11 cellular contexts compared by ENCODE assay signal in genomic region chr7:128351296-128352123, GRCh38. TPM values are rescaled to one million over a fixed set of nuclear protein-coding genes. Genes with fewer than 3 reads are reported as not detected.
DNase-seq lines count a peak whose midpoint lies in the region; ATAC-seq and TF ChIP-seq lines count a peak whose summit lies in the region.
"Had no signal": no experiment of that assay in that cellular context is flagged by ENCODE, and none has a peak within 500 bp of the region (broad histone marks: within the 10 kb centered on the region; RNA-seq: fewer than 3 reads in every experiment).

No MANE protein-coding gene starts in this region.

- H3K36me3 Mint-ChIP-seq in naive B cell, result peaks cover 0 to 10% of the 10 kb centered on the region in 2 donors

- DNase-seq in stimulated activated CD4-positive, alpha-beta T cell treated with anti-CD3 and anti-CD28 coated beads, Interleukin-4, amount 100 ng/mL, for 1 hour, result peak; percentile 18
- DNase-seq in stimulated activated CD4-positive, alpha-beta T cell treated with anti-CD3 and anti-CD28 coated beads, Interleukin-15, amount 100 ng/mL, for 24 hours, result no peak
- DNase-seq in colonic mucosa (no peak), naive B cell (no peak), posterior vena cava (ENCODE audit: low spot score) (no peak), NCI-H510A treated with DMSO at 0.1 percent for 48 hours (lab: John Stamatoyannopoulos, UW) (no peak), anterior cingulate cortex (lab: John Stamatoyannopoulos, UW) (no peak), NCI-H2081 (lab: John Stamatoyannopoulos, UW) (no peak)
- DNase-seq: HCEC 1CT had no signal

- peak overlapping the region; percentile 15 for H3K4me3 ChIP-seq in colonic mucosa
- H3K4me3 ChIP-seq: lung had no signal

- peaks cover 18% of the 10 kb centered on the region for H3K27me3 ChIP-seq in colonic mucosa

- peaks cover 42 to 72% (median 67%) of the 10 kb centered on the region in 3 donors for H3K27me3 Mint-ChIP-seq in naive B cell

- no peak overlapping the region for H3K27ac ChIP-seq in colonic mucosa

- peaks cover 3% of the 10 kb centered on the region for H3K4me1 ChIP-seq in colonic mucosa

- intact Hi-C loops in colonic mucosa (cut with DNase I) (no loop called here), posterior vena cava (cut with DNase I) (no loop called here)

- no peak for TF ChIP-seq CTCF in colonic mucosa (IDR thresholded peaks at IDR 0.05)

- no peak overlapping the region for H3K9ac ChIP-seq in colonic mucosa (ENCODE audit: low read depth in 2 of 2, low read length in 2 of 2)

- peaks cover 3 to 5% (median 4%) of the 10 kb centered on the region in 3 donors for H3K4me1 Mint-ChIP-seq in naive B cell

- no peaks in the 10 kb centered on the region for H3K36me3 ChIP-seq in colonic mucosa

- no peak overlapping the region for H3K27ac Mint-ChIP-seq in naive B cell
- H3K27ac Mint-ChIP-seq: type B pancreatic cell had no signal

- no peaks in the 10 kb centered on the region for H3K9me3 ChIP-seq in colonic mucosa

- H3K9me3 Mint-ChIP-seq in naive B cell, result no peaks in the 10 kb centered on the region
- H3K9me3 Mint-ChIP-seq: type B pancreatic cell had no signal

- peak; percentile 45 to 47 for ATAC-seq in naive B cell (ENCODE audit: low read depth in 2 of 2)

- H3K4me3 Mint-ChIP-seq in naive B cell, result peak overlapping the region in 4 of 8 donors; percentile 25 to 67 (median 56)
- H3K4me3 Mint-ChIP-seq: type B pancreatic cell had no signal

RNA-seq across cellular contexts. Expression of gene RBM28, which starts 7.8 kb away (rescaled TPM):
- total RNA-seq in colonic mucosa, result 10 to 100 TPM; 16.3 to 30.6 TPM
- 10 to 100 TPM in 1 of 6 donors, 1 to 10 TPM in 4, under 1 TPM in 1; 0.03 to 10.2 (median 5.5) TPM for polyA plus RNA-seq in naive B cell (ENCODE audit: low read depth in 6 of 6)
- total RNA-seq in posterior vena cava, result 10 to 100 TPM; 32.9 to 33.9 TPM

RNA-seq across cellular contexts. Expression of gene PRRT4, which starts 10.0 kb away (rescaled TPM):
- under 1 TPM in 1 of 2 donors, not detected in 1; 0.24 TPM for total RNA-seq in colonic mucosa
- polyA plus RNA-seq in naive B cell (ENCODE audit: low read depth in 6 of 6), result not detected
- 1 to 10 TPM in 1 of 2 donors, under 1 TPM in 1; 0.43 to 1.2 TPM for total RNA-seq in posterior vena cava

RNA-seq across cellular contexts. Expression of gene IMPDH1, which starts 58.3 kb away (rescaled TPM):
- total RNA-seq in colonic mucosa (10 to 100 TPM; 37.5 to 50.0 TPM), posterior vena cava (10 to 100 TPM; 44.7 to 49.4 TPM)
- 10 to 100 TPM; 24.6 to 39.6 (median 26.8) TPM for polyA plus RNA-seq in naive B cell (ENCODE audit: low read depth in 6 of 6)
